ENCODE assay signal across 8 cellular contexts in the genomic region with DNA sequence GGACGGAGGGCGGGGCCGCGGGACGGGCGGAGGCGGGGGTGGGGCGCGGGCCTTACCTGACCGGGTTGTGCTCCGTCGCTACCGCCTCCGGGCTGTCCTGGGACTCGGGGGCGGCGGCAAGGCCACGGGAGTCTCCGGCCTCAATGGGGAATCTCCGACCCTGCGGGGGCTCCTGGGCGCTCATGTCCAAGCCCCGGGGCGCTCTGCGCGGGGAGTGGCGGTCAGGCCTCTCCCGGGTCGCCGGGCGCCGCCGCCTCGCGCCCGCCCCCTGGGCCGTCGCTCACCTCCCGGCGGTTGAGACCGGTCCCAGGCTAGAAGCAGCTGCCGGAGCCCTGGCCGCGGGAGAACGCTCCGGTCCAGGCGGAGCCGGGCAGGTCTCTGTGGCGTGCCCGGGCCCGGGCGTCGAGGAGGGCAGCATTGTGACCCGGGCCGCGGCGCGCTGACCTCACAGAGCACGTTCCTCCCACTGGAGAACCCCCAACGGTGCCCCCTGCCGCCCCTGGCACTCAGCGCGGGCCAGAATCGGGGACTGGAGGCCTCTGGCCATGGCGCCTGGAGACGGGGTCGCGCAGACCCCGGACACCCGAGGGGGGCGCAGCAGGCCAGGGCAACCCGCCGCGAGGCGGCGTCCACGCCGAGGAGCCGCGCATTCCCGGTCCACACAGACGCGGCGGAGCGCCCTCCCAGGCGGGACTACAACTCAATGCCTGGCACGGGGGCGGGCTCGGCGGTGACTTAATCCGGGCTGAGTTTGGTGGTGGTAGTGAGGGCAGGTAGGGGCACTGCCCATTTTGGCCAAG. TPM values are rescaled to one million over a fixed set of nuclear protein-coding genes. Genes with fewer than 3 reads are reported as not detected.
DNase-seq lines count a peak whose midpoint lies in the region; ATAC-seq and TF ChIP-seq lines count a peak whose summit lies in the region.

No MANE protein-coding gene starts in this region.

- H4K20me1 ChIP-seq in PC-9 (ENCODE audit: insufficient read depth): no peaks in the 10 kb centered on the region

- no peaks in the 10 kb centered on the region for H3K9me2 ChIP-seq in PC-9 (ENCODE audit: insufficient read depth)

- H3K4me3 ChIP-seq in PC-9: peak overlapping the region; percentile 27; the same call in 1 of the 2 replicates

- H3K27me3 ChIP-seq in PC-9 (ENCODE audit: insufficient read depth, low read depth): no peaks in the 10 kb centered on the region

- no peak overlapping the region for H2AFZ ChIP-seq in PC-9

- TF ChIP-seq CTCF in PC-9 (conservative IDR thresholded peaks at IDR 0.05): no peak

- CTCF ChIA-PET in PC-9 (lab: Charles Lee): interaction anchor here (0.6 kb wide), 1 partner anchor 72 kb away, joined by 3 read pairs; no protein-coding TSS in a partner anchor

- DNase-seq in DMS53 treated with DMSO at 0.1 percent for 48 hours (lab: John Stamatoyannopoulos, UW; ENCODE audit: unreplicated experiment): peak; percentile 14
- peak in 1 of 2 experiments; percentile 35 for DNase-seq in PC-9
- DNase-seq in dermis blood vessel endothelial cell: peak; percentile 67
- DNase-seq in left lobe of liver (ENCODE audit: low spot score): peak; percentile 69
- DNase-seq in stimulated activated CD4-positive, alpha-beta T cell treated with anti-CD3 and anti-CD28 coated beads, Interleukin-4, amount 100 ng/mL, for 1 hour: peak; percentile 58
- DNase-seq in NCI-H2029 (lab: John Stamatoyannopoulos, UW): no peak
- DNase-seq in KBM-7: no peak

- POLR2A ChIA-PET in PC-9 (lab: Charles Lee; ENCODE audit: unreplicated experiment): interaction anchor here (0.6 to 0.7 kb wide), 2 partner anchors 20 to 55 kb away, joined by 3 read pairs; no protein-coding TSS in a partner anchor

- no TSS peak for BruUV-seq in PC-9 (replicated peaks; lab: Mats Ljungman, UMichigan)

- in situ Hi-C loops in KBM-7 (cut with MboI; ENCODE audit: low pct_unique_long_range_greater_than_20kb, low sequenced_read_pairs): no loop called here

- no peaks in the 10 kb centered on the region for H3K79me2 ChIP-seq in PC-9 (ENCODE audit: low read depth)

- H3K27ac ChIP-seq in PC-9: no peak overlapping the region

- peaks cover 37% of the 10 kb centered on the region; the same call in 1 of the 2 replicates for H3F3A ChIP-seq in PC-9 (ENCODE audit: insufficient read depth, low read depth)

- intact Hi-C loops in PC-9 (cut with micrococcal nuclease; ENCODE audit: unreplicated experiment): loop anchor here (2.0 kb wide), 1 partner anchor 145 kb away; no protein-coding TSS in a partner anchor

- H3K4me1 ChIP-seq in PC-9 (replicated peaks; ENCODE audit: insufficient read depth): no peaks in the 10 kb centered on the region

- ATAC-seq in left lobe of liver: peak; percentile 67
- ATAC-seq in GM18511 (IDR thresholded peaks at IDR 0.05; ENCODE audit: unreplicated experiment): no peak

- H3K4me2 ChIP-seq in PC-9: peak overlapping the region; percentile 60

- H3K36me3 ChIP-seq in PC-9 (ENCODE audit: low read depth): peaks cover 3% of the 10 kb centered on the region; the same call in 1 of the 2 replicates

- no peaks in the 10 kb centered on the region for H3K9me3 ChIP-seq in PC-9 (ENCODE audit: insufficient read depth, low read depth)

RNA-seq across cellular contexts. Expression of gene FAM229A, which starts 0.4 kb away (rescaled TPM):
- 11.7 and 13.1 TPM in 2 replicates for total RNA-seq in PC-9 (2021)
- total RNA-seq in dermis blood vessel endothelial cell: 0.88 and 2.0 TPM in 2 replicates
- 10.0 TPM for total RNA-seq in left lobe of liver

RNA-seq across cellular contexts. Expression of gene TSSK3, which starts 0.5 kb away (rescaled TPM):
- total RNA-seq in PC-9 (2021): 3.8 and 3.9 TPM in 2 replicates
- 0.14 TPM in 1 of 2 replicates, not detected in the other for total RNA-seq in dermis blood vessel endothelial cell
- total RNA-seq in left lobe of liver: 1.6 TPM

RNA-seq across cellular contexts. Expression of gene MARCKSL1, which starts 25.8 kb away (rescaled TPM):
- total RNA-seq in PC-9 (2021) (91.5 and 117 TPM in 2 replicates), dermis blood vessel endothelial cell (129 and 147 TPM in 2 replicates), left lobe of liver (13.6 TPM)

RNA-seq across cellular contexts. Expression of gene BSDC1, which starts 32.4 kb away (rescaled TPM):
- 74.0 and 76.2 TPM in 2 replicates for total RNA-seq in PC-9 (2021)
- 61.5 and 75.7 TPM in 2 replicates for total RNA-seq in dermis blood vessel endothelial cell
- 58.6 TPM for total RNA-seq in left lobe of liver

Comparison
In these comparisons a context has a peak if more than half of its experiments do, and no peak if none do; other contexts are left out.
1. DNase-seq: peak in DMS53 treated with DMSO at 0.1 percent for 48 hours (single experiment), dermis blood vessel endothelial cell (single experiment), left lobe of liver (single experiment) and stimulated activated CD4-positive, alpha-beta T cell treated with anti-CD3 and anti-CD28 coated beads, Interleukin-4, amount 100 ng/mL, for 1 hour (single experiment); none in NCI-H2029 (single experiment) and KBM-7 (single experiment).